Comparison of ENCODE assay signal across 18 cellular contexts in genomic region chr10:13139150-13139549, GRCh38.
"Had no signal": no experiment of that assay in that cellular context is flagged by ENCODE, and none has a peak within 500 bp of the region (broad histone marks: within the 10 kb centered on the region; RNA-seq: fewer than 3 reads in every experiment).

No MANE protein-coding gene starts in this region.

- H3K9me3 ChIP-seq: body of pancreas, left ventricle myocardium inferior, thoracic aorta had no signal

- H3K27me3 Mint-ChIP-seq: activated CD4-positive, alpha-beta T cell treated with anti-CD3 and anti-CD28 coated beads, Interleukin-2, amount 10 ng/mL, durations not matched to agents 7 days and 5 days; stimulated activated memory B cell treated with anti-CD40 and anti-IgM and Interleukin-4, amounts not matched to agents 10 μg/mL and 1 μg/mL and 100 μg/mL, for 72 hours had no signal

- ATAC-seq: activated T-cell treated with anti-CD3 and anti-CD28 coated beads, Interleukin-2, amount 50 U/mL, for 4 hours; body of pancreas; stimulated activated memory B cell treated with anti-CD40 and anti-IgM and Interleukin-4, amounts not matched to agents 10 μg/mL and 1 μg/mL and 100 μg/mL, for 72 hours had no signal

- H3K4me3 ChIP-seq: body of pancreas, left ventricle myocardium inferior, spleen, thoracic aorta had no signal

- H3K9me3 Mint-ChIP-seq: activated CD4-positive, alpha-beta T cell treated with anti-CD3 and anti-CD28 coated beads, Interleukin-2, amount 10 ng/mL, durations not matched to agents 7 days and 5 days; stimulated activated memory B cell treated with anti-CD40 and anti-IgM and Interleukin-4, amounts not matched to agents 10 μg/mL and 1 μg/mL and 100 μg/mL, for 72 hours had no signal

- H3K4me3 Mint-ChIP-seq: activated CD4-positive, alpha-beta T cell treated with anti-CD3 and anti-CD28 coated beads, Interleukin-2, amount 10 ng/mL, durations not matched to agents 7 days and 5 days; activated naive CD4-positive, alpha-beta T cell treated with anti-CD3 and anti-CD28 coated beads for 36 hours; activated T-cell treated with anti-CD3 and anti-CD28 coated beads, Interleukin-2, amount 50 U/mL, for 4 hours; nephron progenitor cell; stimulated activated memory B cell treated with anti-CD40 and anti-IgM and Interleukin-4, amounts not matched to agents 10 μg/mL and 1 μg/mL and 100 μg/mL, for 72 hours had no signal

- H3K4me1 Mint-ChIP-seq: activated CD4-positive, alpha-beta T cell treated with anti-CD3 and anti-CD28 coated beads, Interleukin-2, amount 10 ng/mL, durations not matched to agents 7 days and 5 days; stimulated activated memory B cell treated with anti-CD40 and anti-IgM and Interleukin-4, amounts not matched to agents 10 μg/mL and 1 μg/mL and 100 μg/mL, for 72 hours had no signal

- DNase-seq: activated CD4-positive, alpha-beta T cell treated with anti-CD3 and anti-CD28 coated beads, Interleukin-2, amount 10 ng/mL, durations not matched to agents 7 days and 5 days; activated CD8-positive, alpha-beta memory T cell treated with anti-CD3 and anti-CD28 coated beads, Interleukin-2, amount 50 U/mL, for 4 hours; activated naive CD4-positive, alpha-beta T cell treated with anti-CD3 and anti-CD28 coated beads for 36 hours; activated T-cell treated with anti-CD3 and anti-CD28 coated beads, Interleukin-2, amount 50 U/mL, for 4 hours; body of pancreas; kidney; left ventricle myocardium inferior; mammary epithelial cell; midbrain; nephron progenitor cell; occipital lobe; posterior cingulate gyrus; retina; spleen; stimulated activated CD4-positive, alpha-beta T cell treated with anti-CD3 and anti-CD28 coated beads, Interleukin-4, amount 100 ng/mL, for 4 hours; T1000 had no signal

- H3K4me1 ChIP-seq: body of pancreas, left ventricle myocardium inferior, spleen had no signal

- H3K27ac Mint-ChIP-seq: activated CD4-positive, alpha-beta T cell treated with anti-CD3 and anti-CD28 coated beads, Interleukin-2, amount 10 ng/mL, durations not matched to agents 7 days and 5 days; activated naive CD4-positive, alpha-beta T cell treated with anti-CD3 and anti-CD28 coated beads for 36 hours; nephron progenitor cell; stimulated activated memory B cell treated with anti-CD40 and anti-IgM and Interleukin-4, amounts not matched to agents 10 μg/mL and 1 μg/mL and 100 μg/mL, for 72 hours had no signal

- H3K27me3 ChIP-seq: body of pancreas, spleen had no signal

- H3K27ac ChIP-seq: body of pancreas, left ventricle myocardium inferior, spleen, thoracic aorta had no signal
